18 cellular contexts compared by ENCODE assay signal in the genomic region with DNA sequence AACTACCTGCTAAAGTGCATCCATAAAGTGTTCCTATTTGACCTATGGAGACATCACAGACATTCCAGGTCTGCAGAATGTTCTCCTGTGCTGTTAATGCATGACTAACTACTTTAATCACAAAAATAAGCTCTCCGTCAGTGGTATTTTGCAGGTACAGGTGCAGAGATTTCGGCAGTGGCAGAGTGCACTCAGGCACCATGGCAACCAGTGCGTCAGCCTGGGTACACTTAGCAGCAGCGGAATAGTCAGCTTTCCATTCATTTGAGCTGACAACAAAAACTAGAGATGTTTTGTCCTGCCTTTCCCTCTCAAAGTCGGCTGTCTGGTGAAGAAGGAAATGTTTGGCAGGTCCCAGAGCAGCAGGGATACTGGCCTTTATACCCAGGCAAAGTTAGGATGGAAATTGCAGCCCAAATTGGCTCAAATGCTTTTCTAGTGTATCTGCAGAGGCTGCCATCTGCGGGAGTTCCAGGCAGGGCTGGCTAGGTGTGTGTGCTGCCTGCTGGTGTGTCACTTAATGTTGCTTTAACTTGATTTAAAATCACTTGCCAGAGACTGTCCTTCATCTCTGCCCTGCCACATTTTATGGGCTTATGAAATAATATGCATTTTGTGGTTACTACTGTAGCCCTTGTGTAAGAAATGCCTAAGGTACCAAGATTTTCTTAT.
DNase-seq lines count a peak whose midpoint lies in the region.
"Had no signal": no experiment of that assay in that cellular context is flagged by ENCODE, and none has a peak within 500 bp of the region (broad histone marks: within the 10 kb centered on the region; RNA-seq: fewer than 3 reads in every experiment).

No MANE protein-coding gene starts in this region.

- H3K27ac ChIP-seq in caudate nucleus (ENCODE audit: low read depth, low read length), result peak overlapping the region; percentile 94
- H3K27ac ChIP-seq: BLaER1, right atrium auricular region had no signal

- intact Hi-C loops in posterior cingulate gyrus (cut with DNase I), result no loop called here

- DNase-seq in NCI-H1105 treated with DMSO at 0.1 percent for 48 hours (lab: John Stamatoyannopoulos, UW) (peak; percentile 71), NCI-H2196 (lab: John Stamatoyannopoulos, UW; ENCODE audit: unreplicated experiment) (peak; percentile 5), caudate nucleus (lab: John Stamatoyannopoulos, UW) (peak in 47 of 61 donors; percentile 3 to 92 (median 51)), posterior cingulate gyrus (peak in 6 of 10 donors; percentile 22 to 90 (median 46)), GM19240 (ENCODE audit: insufficient read length, low spot score) (no peak), mesenteric fat pad (ENCODE audit: low spot score) (no peak), iPS-NIHi7 (ENCODE audit: extremely low spot score) (no peak)
- DNase-seq: activated CD4-positive, alpha-beta T cell treated with anti-CD3 and anti-CD28 coated beads, Interleukin-2, amount 50 U/mL, for 48 hours; activated naive CD8-positive, alpha-beta T cell treated with anti-CD3 and anti-CD28 coated beads, Interleukin-2, amount 50 U/mL, for 24 hours; activated T-cell treated with anti-CD3 and anti-CD28 coated beads, Interleukin-2, amount 50 U/mL, for 4 hours; endodermal cell; GOT3; Kasumi-1; natural killer cell; NCI-H1930; OCI-M1 had no signal

Comparison
In these comparisons a context has a peak if more than half of its experiments do, and no peak if none do; other contexts are left out.
1. DNase-seq: peak in NCI-H1105 treated with DMSO at 0.1 percent for 48 hours (single experiment), NCI-H2196 (single experiment), caudate nucleus (47 of 61) and posterior cingulate gyrus (6 of 10); none in GM19240 (single experiment), mesenteric fat pad (single experiment) and iPS-NIHi7 (single experiment).